In the genomic region with DNA sequence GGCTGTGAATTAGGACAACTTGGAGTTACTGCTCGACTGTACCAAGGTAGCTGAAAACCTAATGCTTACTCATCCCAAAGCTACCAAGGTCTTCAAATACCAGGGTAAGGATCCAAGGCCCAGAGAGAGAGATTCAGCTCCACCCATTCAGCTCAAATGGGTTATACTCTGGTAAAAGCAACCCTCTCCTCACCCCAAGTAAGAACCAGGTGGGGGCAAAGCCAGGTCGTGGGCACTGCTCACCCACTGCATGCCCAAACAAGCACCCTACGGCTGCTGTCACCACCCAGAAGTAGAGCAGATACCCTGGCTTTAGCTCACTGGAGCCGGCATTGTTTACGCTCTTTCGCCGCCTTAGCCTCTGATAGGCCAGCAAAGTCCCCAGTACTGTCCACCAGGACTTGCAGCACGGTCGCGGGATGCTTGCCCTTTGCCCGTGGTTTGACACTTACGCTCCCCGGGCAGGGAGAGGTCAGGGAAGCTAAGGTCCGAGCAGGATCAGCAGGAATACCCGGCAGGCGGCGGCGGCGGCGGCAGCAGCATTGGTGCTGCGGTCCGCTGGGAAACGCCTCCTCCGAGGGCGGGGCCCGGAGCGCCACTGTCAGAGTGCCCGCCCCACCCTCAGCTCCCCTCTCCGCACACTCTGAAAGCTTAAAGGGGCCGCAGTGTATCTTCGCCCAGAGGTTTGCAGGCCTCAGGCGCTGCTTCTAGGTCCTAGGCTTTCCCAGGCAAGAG, we compare ENCODE assay signal across 8 cellular contexts. TPM values are rescaled to one million over a fixed set of nuclear protein-coding genes. Genes with fewer than 3 reads are reported as not detected.
DNase-seq lines count a peak whose midpoint lies in the region; ATAC-seq lines count a peak whose summit lies in the region.

No MANE protein-coding gene starts in this region.

- H3K9ac ChIP-seq in NT2/D1 (ENCODE audit: insufficient read length, low read depth) = peak overlapping the region; percentile 51
- peak overlapping the region; percentile 34 to 61 for H3K9ac ChIP-seq in mucosa of rectum (ENCODE audit: low read depth in 1 of 2, low read length in 2 of 2)

- peak; percentile 89 for ATAC-seq in HG03045 (IDR thresholded peaks at IDR 0.05; ENCODE audit: unreplicated experiment)
- peak; percentile 100 for ATAC-seq in activated T-cell treated with anti-CD3 and anti-CD28 coated beads, Interleukin-2, amount 50 U/mL, for 4 hours
- ATAC-seq in esophagus mucosa = peak; percentile 95

- no peaks in the 10 kb centered on the region for H3K27me3 ChIP-seq in NT2/D1 (ENCODE audit: insufficient read depth, insufficient read length)
- H3K27me3 ChIP-seq in mucosa of rectum (ENCODE audit: control insufficient read depth in 2 of 2, insufficient read depth in 2 of 2, low read length in 2 of 2) = no peaks in the 10 kb centered on the region

- no peaks in the 10 kb centered on the region for H3K9me3 ChIP-seq in NT2/D1 (ENCODE audit: insufficient read depth, low read length)
- no peaks in the 10 kb centered on the region for H3K9me3 ChIP-seq in mucosa of rectum (ENCODE audit: control insufficient read depth in 2 of 2, low read length in 2 of 2)

- H3K9me3 Mint-ChIP-seq in activated T-cell treated with anti-CD3 and anti-CD28 coated beads, Interleukin-2, amount 50 U/mL, for 4 hours = no peaks in the 10 kb centered on the region

- H3K36me3 ChIP-seq in NT2/D1 (ENCODE audit: insufficient read depth, insufficient read length, low read length) (peaks cover 10% of the 10 kb centered on the region), mucosa of rectum (ENCODE audit: control insufficient read depth in 2 of 2, insufficient read depth in 2 of 2, low read length in 2 of 2) (no peaks in the 10 kb centered on the region)

- H3K4me3 ChIP-seq in NT2/D1 (ENCODE audit: insufficient read length, low read depth) = peak overlapping the region; percentile 44
- H3K4me3 ChIP-seq in mucosa of rectum (ENCODE audit: low read length in 2 of 2) = peak overlapping the region; percentile 60 to 79

- peaks cover 27% of the 10 kb centered on the region for H3K4me1 Mint-ChIP-seq in activated T-cell treated with anti-CD3 and anti-CD28 coated beads, Interleukin-2, amount 50 U/mL, for 4 hours (ENCODE audit: low read depth)

- peak overlapping the region in 1 of 2 donors; percentile 19 for H3K27ac ChIP-seq in mucosa of rectum (ENCODE audit: low read depth in 2 of 2, low read length in 2 of 2)

- DNase-seq in NCI-H2081 (lab: John Stamatoyannopoulos, UW) (peak; percentile 62 to 71), NCI-H2081 treated with DMSO at 0.1 percent for 48 hours (lab: John Stamatoyannopoulos, UW) (no peak), NT2/D1 (ENCODE audit: low read depth, low spot score) (peak; percentile 69)
- peak; percentile 57 for DNase-seq in activated T-cell treated with anti-CD3 and anti-CD28 coated beads, Interleukin-2, amount 50 U/mL, for 4 hours
- DNase-seq in stimulated activated CD8-positive, alpha-beta memory T cell treated with anti-CD3 and anti-CD28 coated beads, Interleukin-4, amount 100 ng/mL, for 4 hours (ENCODE audit: low read depth in 2 of 2, low spot score in 1 of 2) = peak; percentile 31 to 53

- H3K27me3 Mint-ChIP-seq in activated T-cell treated with anti-CD3 and anti-CD28 coated beads, Interleukin-2, amount 50 U/mL, for 4 hours (ENCODE audit: low read depth) = no peaks in the 10 kb centered on the region

- peaks cover 3% of the 10 kb centered on the region for H3K4me1 ChIP-seq in NT2/D1 (ENCODE audit: insufficient read depth, insufficient read length)
- H3K4me1 ChIP-seq in mucosa of rectum (ENCODE audit: control insufficient read depth in 2 of 2, insufficient read depth in 2 of 2, low read length in 2 of 2) = peaks cover 7 to 8% of the 10 kb centered on the region in 2 donors

- H3K4me3 Mint-ChIP-seq in activated T-cell treated with anti-CD3 and anti-CD28 coated beads, Interleukin-2, amount 50 U/mL, for 4 hours = peak overlapping the region; percentile 78

- peaks cover 3% of the 10 kb centered on the region for H3K36me3 Mint-ChIP-seq in activated T-cell treated with anti-CD3 and anti-CD28 coated beads, Interleukin-2, amount 50 U/mL, for 4 hours (ENCODE audit: insufficient read depth)

RNA-seq across cellular contexts. Expression of a gene that starts 19.6 kb away (rescaled TPM):
- total RNA-seq in activated T-cell treated with anti-CD3 and anti-CD28 coated beads, Interleukin-2, amount 50 U/mL, for 4 hours = 10 to 100 TPM; 62.9 to 71.8 (median 65.5) TPM
- 48.7 TPM for total RNA-seq in esophagus mucosa
